ENCODE assay signal across 27 cellular contexts in genomic region chr19:28444371-28444770, GRCh38.
DNase-seq lines count a peak whose midpoint lies in the region; ATAC-seq and TF ChIP-seq lines count a peak whose summit lies in the region.
"Had no signal": no experiment of that assay in that cellular context is flagged by ENCODE, and none has a peak within 500 bp of the region (broad histone marks: within the 10 kb centered on the region; RNA-seq: fewer than 3 reads in every experiment).

No MANE protein-coding gene starts in this region.

- no peak overlapping the region for H3K4me3 Mint-ChIP-seq in stimulated activated effector memory CD8-positive, alpha-beta T cell treated with anti-CD3 and anti-CD28 coated beads, Interleukin-12 subunit alpha, Interleukin-12 subunit beta, amount 100 ng/mL, for 72 hours
- H3K4me3 Mint-ChIP-seq: CD4-positive, alpha-beta memory T cell had no signal

- no peak overlapping the region for H3K27ac ChIP-seq in RWPE1
- H3K27ac ChIP-seq: A549, PC-9, SJSA1 had no signal

- peaks cover 8% of the 10 kb centered on the region for H3K9me3 Mint-ChIP-seq in stimulated activated effector memory CD8-positive, alpha-beta T cell treated with anti-CD3 and anti-CD28 coated beads, Interleukin-12 subunit alpha, Interleukin-12 subunit beta, amount 100 ng/mL, for 72 hours

- TF ChIP-seq CTCF in RWPE1 (conservative IDR thresholded peaks at IDR 0.05; ENCODE audit: low read depth), result no peak

- H3K36me3 Mint-ChIP-seq in stimulated activated effector memory CD8-positive, alpha-beta T cell treated with anti-CD3 and anti-CD28 coated beads, Interleukin-12 subunit alpha, Interleukin-12 subunit beta, amount 100 ng/mL, for 72 hours, result no peaks in the 10 kb centered on the region
- H3K36me3 Mint-ChIP-seq: CD4-positive, alpha-beta memory T cell had no signal

- peak; percentile 19 for ATAC-seq in left colon
- no peak for ATAC-seq in stimulated activated effector memory CD8-positive, alpha-beta T cell treated with anti-CD3 and anti-CD28 coated beads, Interleukin-12 subunit alpha, Interleukin-12 subunit beta, amount 100 ng/mL, for 72 hours
- ATAC-seq: A549, GM12878 had no signal

- CTCF ChIA-PET in RWPE1 (lab: Yijun Ruan, JAX), result no interaction called here

- POLR2A ChIA-PET in RWPE1 (lab: Yijun Ruan, JAX; ENCODE audit: low non-redundant PET), result no interaction called here

- no peaks in the 10 kb centered on the region for H3K36me3 ChIP-seq in H7 (replicated peaks; ENCODE audit: control insufficient read depth, insufficient read depth, low read length)
- H3K36me3 ChIP-seq: SJSA1 had no signal

- H3K4me1 Mint-ChIP-seq in stimulated activated effector memory CD8-positive, alpha-beta T cell treated with anti-CD3 and anti-CD28 coated beads, Interleukin-12 subunit alpha, Interleukin-12 subunit beta, amount 100 ng/mL, for 72 hours, result no peaks in the 10 kb centered on the region

- peak; percentile 97 for DNase-seq in DMS 273 (lab: John Stamatoyannopoulos, UW; ENCODE audit: unreplicated experiment)
- peak; percentile 30 for DNase-seq in NCI-H1694 (lab: John Stamatoyannopoulos, UW)
- DNase-seq in cerebellar cortex (ENCODE audit: low spot score), result peak; percentile 63
- DNase-seq in left colon, result no peak
- no peak for DNase-seq in H7
- no peak for DNase-seq in RWPE1 (ENCODE audit: low spot score)
- no peak for DNase-seq in stimulated activated effector memory CD8-positive, alpha-beta T cell treated with anti-CD3 and anti-CD28 coated beads, Interleukin-12 subunit alpha, Interleukin-12 subunit beta, amount 100 ng/mL, for 72 hours (ENCODE audit: low spot score in 2 of 2)
- no peak for DNase-seq in H4 (ENCODE audit: low spot score)
- DNase-seq: AML-193; CD4-positive, alpha-beta memory T cell; COR-L47; DMS53; GDM1; GOT3; NCI-H1048; NCI-H1417; NCI-H187; NCI-H2107; NCI-H2227 treated with DMSO at 0.1 percent for 48 hours; NCI-H510A treated with DMSO at 0.1 percent for 48 hours; NK-92 treated with Interleukin-12 subunit alpha and Interleukin-12 subunit beta, amount 100 ng/mL, for 24 hours; PC-9; Right ventricle myocardium superior; T-helper 2 cell had no signal

- intact Hi-C loops in left colon (cut with DNase I, micrococcal nuclease), result no loop called here

- H3K27ac Mint-ChIP-seq in stimulated activated effector memory CD8-positive, alpha-beta T cell treated with anti-CD3 and anti-CD28 coated beads, Interleukin-12 subunit alpha, Interleukin-12 subunit beta, amount 100 ng/mL, for 72 hours, result no peak overlapping the region
- H3K27ac Mint-ChIP-seq: CD4-positive, alpha-beta memory T cell had no signal

- no peaks in the 10 kb centered on the region for H3K27me3 ChIP-seq in H7 (ENCODE audit: control insufficient read depth, insufficient read depth, low read length)
- H3K27me3 ChIP-seq: SJSA1 had no signal

- H3K4me3 ChIP-seq in H7 (ENCODE audit: insufficient read depth, low read depth, low read length), result no peak overlapping the region
- H3K4me3 ChIP-seq: A549, GM12878, PC-9, SJSA1 had no signal

Comparison
In these comparisons a context has a peak if more than half of its experiments do, and no peak if none do; other contexts are left out.
1. DNase-seq: peak in DMS 273 (single experiment), NCI-H1694 (single experiment) and cerebellar cortex (single experiment); none in left colon (0 of 2), H7 (single experiment), RWPE1 (single experiment), stimulated activated effector memory CD8-positive, alpha-beta T cell treated with anti-CD3 and anti-CD28 coated beads, Interleukin-12 subunit alpha, Interleukin-12 subunit beta, amount 100 ng/mL, for 72 hours (0 of 2) and H4 (single experiment).